ENCODE assay signal across 8 cellular contexts in genomic region chr17:78186689-78187595, GRCh38. TPM values are rescaled to one million over a fixed set of nuclear protein-coding genes. Genes with fewer than 3 reads are reported as not detected.
DNase-seq lines count a peak whose midpoint lies in the region; ATAC-seq and TF ChIP-seq lines count a peak whose summit lies in the region.

AFMID (plus strand) TSS chr17:78187362; CDS start chr17:78187371, 9 bp downstream.
TK1 (minus strand) TSS chr17:78187052; CDS start chr17:78186994, 58 bp downstream.

- peak within 1 kb of the TSS; percentile 72 for H3K9ac ChIP-seq in mammary epithelial cell (ENCODE audit: insufficient read depth, low read length)

- peak within 1 kb of the TSS; percentile 79 for H3K4me2 ChIP-seq in mammary epithelial cell (ENCODE audit: insufficient read depth, low read depth, low read length)

- no TSS peak for BruUV-seq in mammary epithelial cell (replicated peaks; lab: Mats Ljungman, UMichigan)

- no peaks in the 10 kb centered on the region for H4K20me1 ChIP-seq in mammary epithelial cell (ENCODE audit: insufficient read depth, low read length)

- POLR2A ChIA-PET in AG04449 (lab: Yijun Ruan, JAX) = interaction anchor here (1.0 to 1.1 kb wide), 2 partner anchors 19 to 24 kb away, joined by 3 to 4 read pairs; no protein-coding TSS in a partner anchor

- H3K4me3 ChIP-seq in AG04449 (ENCODE audit: low read depth, low read length) (peak within 1 kb of the TSS; percentile 87), mammary epithelial cell (replicated peaks in 1 of 3; ENCODE audit: insufficient read depth in 1 of 3, low read depth in 2 of 3, low read length in 3 of 3) (peak within 1 kb of the TSS; percentile 66 to 75 (median 71))

- CTCF ChIA-PET in AG04449 (lab: Yijun Ruan, JAX) = interaction anchor here (0.6 to 7.3 kb wide), 35 partner anchors 10 to 1414 kb away, joined by 3 to 119 read pairs (median 4); no protein-coding TSS in a partner anchor
- CTCF ChIA-PET in mammary epithelial cell (lab: Charles Lee; ENCODE audit: low non-redundant PET) = interaction anchor here (0.6 kb wide), 2 partner anchors 28 to 617 kb away, joined by 4 to 8 read pairs; no protein-coding TSS in a partner anchor

- no peaks in the 10 kb centered on the region for H3K27me3 ChIP-seq in mammary epithelial cell (ENCODE audit: insufficient read depth, low read length)

- H3K27ac ChIP-seq in VCaP (peak within 1 kb of the TSS; percentile 96), mammary epithelial cell (ENCODE audit: insufficient read depth, low read depth, low read length) (peak within 1 kb of the TSS; percentile 57)

- H3K79me2 ChIP-seq in mammary epithelial cell (ENCODE audit: insufficient read depth, low read length) = peaks cover 34% of the 10 kb centered on the region

- peak; percentile 82 for ATAC-seq in GM18867 (IDR thresholded peaks at IDR 0.05; ENCODE audit: unreplicated experiment)
- peak; percentile 88 for ATAC-seq in HG03103 (IDR thresholded peaks at IDR 0.05; ENCODE audit: low read depth, unreplicated experiment)

- H3K9me3 ChIP-seq in mammary epithelial cell (replicated peaks; ENCODE audit: insufficient read depth, low read length) = no peaks in the 10 kb centered on the region

- dilution Hi-C loops in mammary epithelial cell (cut with HindIII; ENCODE audit: low sequenced_read_pairs) = no loop called here

- in situ Hi-C loops in mammary epithelial cell (cut with MboI; ENCODE audit: low sequenced_read_pairs in 2 of 2) = loop anchor here in 1 of 2 donors (5.0 kb wide), 1 partner anchor 75 kb away; no protein-coding TSS in a partner anchor

- peak within 1 kb of the TSS; percentile 89 for H2AFZ ChIP-seq in mammary epithelial cell (ENCODE audit: low read depth, low read length)

- DNase-seq in AG04449 (ENCODE audit: low read depth, low spot score) = peak; percentile 52
- peak; percentile 97 for DNase-seq in NCI-H2171 treated with DMSO at 0.1 percent for 48 hours (lab: John Stamatoyannopoulos, UW)
- peak; percentile 97 for DNase-seq in mammary epithelial cell
- DNase-seq in iPS-NIHi7 (ENCODE audit: extremely low spot score) = peak; percentile 99
- DNase-seq in smooth muscle cell of the brain vasculature (ENCODE audit: low read depth, low spot score) = peak; percentile 95

- TF ChIP-seq CTCF in AG04449 (IDR thresholded peaks at IDR 0.05; ENCODE audit: insufficient read depth, low read length, missing control alignments) (peak; percentile 95), VCaP (conservative IDR thresholded peaks at IDR 0.05) (peak; percentile 82), mammary epithelial cell (conservative IDR thresholded peaks at IDR 0.05 in 1 of 2, IDR thresholded peaks at IDR 0.05 in 1 of 2; ENCODE audit: extremely low read depth in 1 of 2, insufficient read depth in 1 of 2, low read depth in 1 of 2, low read length in 2 of 2) (peak; percentile 43 to 86)

- H3K36me3 ChIP-seq in mammary epithelial cell (ENCODE audit: insufficient read depth, low read length) = no peaks in the 10 kb centered on the region

- intact Hi-C loops in mammary epithelial cell (cut with micrococcal nuclease) = loop anchor here (1.0 to 2.0 kb wide), 5 partner anchors 12 to 67 kb away; partner anchors contain the start of genes BIRC5 and SYNGR2

- 4% methylated on average over 30 of the region's 57 CpGs for WGBS in mammary epithelial cell (ENCODE audit: low coverage, missing lambda C conversion rate)

- H3K4me1 ChIP-seq in mammary epithelial cell (ENCODE audit: insufficient read depth, low read length) = peaks cover 13% of the 10 kb centered on the region

RNA-seq across cellular contexts. Expression of gene AFMID, which starts in this region (rescaled TPM):
- 10 to 100 TPM; 16.5 to 32.5 TPM for total RNA-seq in mammary epithelial cell
- 21.2 TPM for polyA plus RNA-seq in mammary epithelial cell
- 59.7 TPM for polyA minus RNA-seq in mammary epithelial cell

RNA-seq across cellular contexts. Expression of gene TK1, which starts in this region (rescaled TPM):
- 10 to 100 TPM in 1 of 2 donors, 1 to 10 TPM in 1; 7.7 to 79.5 TPM for total RNA-seq in mammary epithelial cell
- polyA plus RNA-seq in mammary epithelial cell = 155 TPM
- 121 TPM for polyA minus RNA-seq in mammary epithelial cell

Comparison
In these comparisons a context has a peak if more than half of its experiments do, and no peak if none do; other contexts are left out.
1. Peak in every context shown above with its lines: DNase-seq, ATAC-seq, H3K4me3 ChIP-seq and H3K27ac ChIP-seq.